In the genomic region with DNA sequence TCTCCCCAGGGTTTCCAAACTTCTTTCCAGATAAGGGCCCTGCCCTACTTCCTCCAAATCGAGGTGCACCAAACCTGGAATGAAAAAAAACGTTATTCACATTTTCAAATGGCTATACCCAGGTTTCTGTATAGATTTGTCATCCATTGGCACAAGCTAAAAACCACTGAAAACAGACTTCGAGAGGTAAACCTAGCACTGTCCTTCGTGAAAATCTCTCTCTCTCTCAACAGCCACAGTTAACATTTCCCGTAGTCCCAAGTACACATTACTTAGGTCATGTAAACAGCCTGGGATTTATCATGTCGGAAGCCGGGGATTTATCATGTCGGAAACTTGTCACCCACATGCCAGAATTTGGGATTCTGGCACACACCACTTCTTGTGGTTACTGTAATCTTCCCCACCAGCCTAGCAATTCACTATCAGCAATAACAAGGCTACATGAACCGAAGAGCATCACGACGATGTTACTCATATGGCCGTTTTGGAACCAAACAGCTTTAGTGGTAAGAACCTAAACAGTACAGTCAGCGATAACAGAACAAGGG, we compare ENCODE assay signal across 8 cellular contexts. TPM values are rescaled to one million over a fixed set of nuclear protein-coding genes. Genes with fewer than 3 reads are reported as not detected.
A peak's percentile ranks its signal among the peaks of the same experiment; 100 is the strongest.
DNase-seq lines count a peak whose midpoint lies in the region; ATAC-seq and TF ChIP-seq lines count a peak whose summit lies in the region.

No MANE protein-coding gene starts in this region.

- H3K27me3 Mint-ChIP-seq in HFFc6 (ENCODE audit: insufficient read depth) (peaks cover 31% of the 10 kb centered on the region), memory B cell (no peaks in the 10 kb centered on the region)

- H3K4me1 Mint-ChIP-seq in HFFc6 (ENCODE audit: low read depth) (peaks cover 63% of the 10 kb centered on the region), memory B cell (peaks cover 45% of the 10 kb centered on the region)

- H3K4me3 ChIP-seq in ACC112 (ENCODE audit: low read depth, low read length) (peak overlapping the region; percentile 85), body of pancreas (peak overlapping the region; percentile 62 to 71), uterus (peak overlapping the region; percentile 96 to 99)

- peaks cover 9% of the 10 kb centered on the region; the same call in 1 of the 2 replicates for H3K9me3 Mint-ChIP-seq in HFFc6
- H3K9me3 Mint-ChIP-seq in memory B cell, result no peaks in the 10 kb centered on the region

- H3K4me3 Mint-ChIP-seq in HFFc6 (peak overlapping the region; percentile 98), memory B cell (peak overlapping the region; percentile 100)

- H3K27me3 ChIP-seq in ACC112 (ENCODE audit: insufficient read depth, low read length) (no peaks in the 10 kb centered on the region), body of pancreas (no peaks in the 10 kb centered on the region), uterus (no peaks in the 10 kb centered on the region)

- DNase-seq in HFFc6 (no peak), body of pancreas (peak in 2 of 4 donors; percentile 25 to 26), memory B cell (ENCODE audit: low spot score in 2 of 2) (peak in 1 of 2 donors; percentile 11), uterus (peak; percentile 22 to 34), occipital lobe (lab: John Stamatoyannopoulos, UW) (no peak)
- DNase-seq in stimulated activated naive CD4-positive, alpha-beta T cell (lab: John Stamatoyannopoulos, UW), result no peak

- H3K79me2 ChIP-seq in ACC112 (ENCODE audit: control insufficient read depth, insufficient read depth, low read length, unreplicated experiment), result peaks cover 91% of the 10 kb centered on the region

- TF ChIP-seq POLR2A in body of pancreas (IDR thresholded peaks at IDR 0.05) (no peak), uterus (IDR thresholded peaks at IDR 0.05) (no peak)

- H3K4me1 ChIP-seq in ACC112 (ENCODE audit: control insufficient read depth, insufficient read depth, low read length, unreplicated experiment) (peaks cover 53% of the 10 kb centered on the region), body of pancreas (peaks cover 54% of the 10 kb centered on the region), uterus (peaks cover 0 to 15% of the 10 kb centered on the region in 2 donors)

- H3K9me3 ChIP-seq in body of pancreas (no peaks in the 10 kb centered on the region), uterus (no peaks in the 10 kb centered on the region)

- intact Hi-C loops in body of pancreas (cut with DNase I) (no loop called here), uterus (cut with DNase I; ENCODE audit: low total_unique reads) (no loop called here)

- H3K36me3 Mint-ChIP-seq in HFFc6 (ENCODE audit: low read depth) (peaks cover 67% of the 10 kb centered on the region), memory B cell (peaks cover 51% of the 10 kb centered on the region)

- no peak overlapping the region for H2AFZ ChIP-seq in ACC112 (ENCODE audit: low read length, unreplicated experiment)

- no peak for TF ChIP-seq CTCF in HFFc6 (IDR thresholded peaks at IDR 0.05)
- no peak for TF ChIP-seq CTCF in body of pancreas (IDR thresholded peaks at IDR 0.05)
- no peak for TF ChIP-seq CTCF in uterus (IDR thresholded peaks at IDR 0.05)

- H3K36me3 ChIP-seq in ACC112 (ENCODE audit: insufficient read depth, low read length), result peaks cover 57% of the 10 kb centered on the region
- peaks cover 22 to 39% of the 10 kb centered on the region in 2 donors for H3K36me3 ChIP-seq in body of pancreas (replicated peaks in 1 of 2; ENCODE audit: insufficient read depth in 1 of 2, low read depth in 2 of 2)
- H3K36me3 ChIP-seq in uterus, result no peaks in the 10 kb centered on the region

- no peak for ATAC-seq in body of pancreas
- no peak for ATAC-seq in memory B cell (ENCODE audit: low read depth)
- no peak for ATAC-seq in GM21717 (IDR thresholded peaks at IDR 0.05; ENCODE audit: unreplicated experiment)

- 1% methylated on average over 13 of the region's 13 CpGs for WGBS in body of pancreas, 2 donors

- peak overlapping the region; percentile 98 for H3K27ac ChIP-seq in ACC112 (ENCODE audit: low read depth, low read length)
- peak overlapping the region; percentile 100 for H3K27ac ChIP-seq in body of pancreas
- H3K27ac ChIP-seq in uterus, result peak overlapping the region; percentile 100

- peak overlapping the region; percentile 100 for H3K27ac Mint-ChIP-seq in HFFc6
- peak overlapping the region; percentile 100 for H3K27ac Mint-ChIP-seq in memory B cell

RNA-seq across cellular contexts. Expression of a gene that starts 1.2 kb away (rescaled TPM):
- 100 to 1,000 TPM; 537 to 635 (median 600) TPM for total RNA-seq in HFFc6 (2021; fragmentation: NEBNext Ultra II Directional; extraction: Animal tissue kit (Norgen Biotek cat#: 25700))
- total RNA-seq in body of pancreas (100 to 1,000 TPM; 487 to 513 TPM), uterus (100 to 1,000 TPM; 576 to 943 (median 602) TPM), occipital lobe (377 TPM)

RNA-seq across cellular contexts. Expression of a gene that starts 1.9 kb away (rescaled TPM):
- 10 to 100 TPM in 5 of 6 experiments, 1 to 10 TPM in 1; 9.0 to 13.0 (median 11.5) TPM for total RNA-seq in HFFc6 (2021; fragmentation: NEBNext Ultra II Directional; extraction: Animal tissue kit (Norgen Biotek cat#: 25700))
- total RNA-seq in body of pancreas (10 to 100 TPM; 18.5 to 39.7 TPM), uterus (10 to 100 TPM; 34.8 to 100.0 (median 69.8) TPM), occipital lobe (106 TPM)

RNA-seq across cellular contexts. Expression of a gene that starts 8.0 kb away (rescaled TPM):
- 10 to 100 TPM in 1 of 6 experiments, 1 to 10 TPM in 5; 6.5 to 11.8 (median 7.3) TPM for total RNA-seq in HFFc6 (2021; fragmentation: NEBNext Ultra II Directional; extraction: Animal tissue kit (Norgen Biotek cat#: 25700))
- total RNA-seq in body of pancreas (10 to 100 TPM in 1 of 2 donors, 1 to 10 TPM in 1; 6.5 to 18.1 TPM), uterus (10 to 100 TPM in 3 of 4 donors, 1 to 10 TPM in 1; 2.4 to 41.8 (median 17.8) TPM), occipital lobe (12.6 TPM)

RNA-seq across cellular contexts. Expression of a gene that starts 55.9 kb away (rescaled TPM):
- 1 to 10 TPM in 4 of 6 experiments, under 1 TPM in 2; 0.61 to 2.5 (median 1.5) TPM for total RNA-seq in HFFc6 (2021; fragmentation: NEBNext Ultra II Directional; extraction: Animal tissue kit (Norgen Biotek cat#: 25700))
- total RNA-seq in body of pancreas (1 to 10 TPM in 1 of 2 donors, not detected in 1; 4.9 TPM), uterus (1 to 10 TPM in 3 of 4 donors, under 1 TPM in 1; 0.59 to 9.5 (median 3.8) TPM), occipital lobe (2.2 TPM)

Comparison
In these comparisons a context has a peak if more than half of its experiments do, and no peak if none do; other contexts are left out.
1. DNase-seq: peak in uterus (2 of 2); none in HFFc6 (single experiment), occipital lobe (single experiment) and stimulated activated naive CD4-positive, alpha-beta T cell (0 of 6).
2. Peak in every context shown above with its lines, with median percentiles within 50 percentile points of each other: H3K27ac ChIP-seq and H3K4me3 ChIP-seq.